ENCODE assay signal across 10 cellular contexts in the genomic region with DNA sequence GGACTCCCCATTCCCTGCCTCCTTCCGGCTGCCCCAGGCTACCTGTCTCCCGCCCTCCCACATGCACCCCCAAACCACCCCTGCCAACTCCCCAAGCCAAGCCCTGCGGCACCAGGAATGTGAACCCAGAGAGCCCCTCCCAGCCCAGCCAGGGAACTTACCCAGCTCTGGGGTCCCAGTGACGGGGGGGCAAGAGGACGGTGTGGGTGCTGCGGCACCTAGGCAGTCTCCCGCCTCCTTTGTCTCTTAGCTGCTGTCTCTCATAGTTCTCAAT. TPM values are rescaled to one million over a fixed set of nuclear protein-coding genes. Genes with fewer than 3 reads are reported as not detected.
DNase-seq lines count a peak whose midpoint lies in the region; ATAC-seq and TF ChIP-seq lines count a peak whose summit lies in the region.
"Had no signal": no experiment of that assay in that cellular context is flagged by ENCODE, and none has a peak within 500 bp of the region (broad histone marks: within the 10 kb centered on the region; RNA-seq: fewer than 3 reads in every experiment).

No MANE protein-coding gene starts in this region.

- DNase-seq in A673 (ENCODE audit: low spot score) (no peak), OCI-LY7 (ENCODE audit: low spot score) (no peak), esophagus muscularis mucosa (ENCODE audit: extremely low spot score) (no peak), DMS79 (lab: John Stamatoyannopoulos, UW) (no peak), OCI-M2 (lab: John Stamatoyannopoulos, UW; ENCODE audit: unreplicated experiment) (no peak), SK-N-DZ (ENCODE audit: low spot score) (no peak)
- DNase-seq: activated T-cell treated with anti-CD3 and anti-CD28 coated beads, Interleukin-2, amount 50 U/mL, for 48 hours; stimulated activated CD4-positive, alpha-beta T cell treated with anti-CD3 and anti-CD28 coated beads, Interleukin-12 subunit alpha, Interleukin-12 subunit beta, amount 100 ng/mL, for 4 hours had no signal

- TF ChIP-seq CTCF in A673 (conservative IDR thresholded peaks at IDR 0.05; ENCODE audit: low read depth, low read length) (no peak), OCI-LY7 (conservative IDR thresholded peaks at IDR 0.05; ENCODE audit: low read length) (no peak), esophagus muscularis mucosa (IDR thresholded peaks at IDR 0.05) (no peak)

- no peaks in the 10 kb centered on the region for H3K9me2 ChIP-seq in OCI-LY7 (ENCODE audit: insufficient read depth, low read length)

- H3K4me1 ChIP-seq in A673 (ENCODE audit: insufficient read depth, low read length, poor library complexity, severe bottlenecking) (peaks cover 22% of the 10 kb centered on the region), OCI-LY7 (ENCODE audit: insufficient read depth, low read length, poor library complexity, severe bottlenecking) (peaks cover 29% of the 10 kb centered on the region), esophagus muscularis mucosa (peaks cover 23 to 37% (median 32%) of the 10 kb centered on the region in 4 donors), neuron (ENCODE audit: insufficient read depth, low read length) (peaks cover 30% of the 10 kb centered on the region)

- WGBS in esophagus muscularis mucosa, result 41% methylated on average over 7 of the region's 7 CpGs

- H2AFZ ChIP-seq in OCI-LY7 (ENCODE audit: low read length) (peak overlapping the region; percentile 37; the same call in 1 of the 2 replicates), neuron (ENCODE audit: low read depth, low read length) (peak overlapping the region; percentile 85)

- H3K4me3 ChIP-seq in A673 (ENCODE audit: low read depth, low read length, poor library complexity, severe bottlenecking) (peak overlapping the region; percentile 47), OCI-LY7 (ENCODE audit: low read depth, low read length, poor library complexity, severe bottlenecking) (no peak overlapping the region), esophagus muscularis mucosa (peak overlapping the region; percentile 44 to 57 (median 48)), neuron (ENCODE audit: low read length) (peak overlapping the region; percentile 11)

- peaks cover 6% of the 10 kb centered on the region for H3K79me2 ChIP-seq in OCI-LY7 (ENCODE audit: insufficient read depth, low read depth, low read length)

- peak overlapping the region; percentile 33 for H3K4me2 ChIP-seq in OCI-LY7 (ENCODE audit: low read length)

- TF ChIP-seq POLR2A in esophagus muscularis mucosa (IDR thresholded peaks at IDR 0.05; ENCODE audit: low read depth), result no peak

- CTCF ChIA-PET in A673 (lab: Charles Lee), result no interaction called here
- CTCF ChIA-PET in OCI-LY7 (lab: Charles Lee; ENCODE audit: unreplicated experiment), result no interaction called here

- H3K36me3 ChIP-seq in A673 (ENCODE audit: insufficient read depth, low read length, poor library complexity, severe bottlenecking) (no peaks in the 10 kb centered on the region), OCI-LY7 (ENCODE audit: insufficient read depth, low read length) (no peaks in the 10 kb centered on the region), esophagus muscularis mucosa (peaks cover 0 to 13% (median 4%) of the 10 kb centered on the region in 4 donors), neuron (ENCODE audit: insufficient read depth, low read length) (peaks cover 3% of the 10 kb centered on the region)

- no peak for ATAC-seq in GM19324 (IDR thresholded peaks at IDR 0.05; ENCODE audit: low FRiP score, unreplicated experiment)

- H3K27ac ChIP-seq in A673 (ENCODE audit: low read depth, low read length, poor library complexity, severe bottlenecking) (peak overlapping the region; percentile 86), OCI-LY7 (ENCODE audit: low read depth, low read length, poor library complexity, severe bottlenecking) (no peak overlapping the region), esophagus muscularis mucosa (replicated peaks in 1 of 4) (peak overlapping the region; percentile 76 to 84 (median 81))

- BruUV-seq in A673 (replicated peaks; lab: Mats Ljungman, UMichigan) (no TSS peak), OCI-LY7 (replicated peaks; lab: Mats Ljungman, UMichigan) (no TSS peak)

- intact Hi-C loops in A673 (cut with micrococcal nuclease; ENCODE audit: unreplicated experiment), result no loop called here
- intact Hi-C loops in OCI-LY7 (cut with micrococcal nuclease; ENCODE audit: unreplicated experiment), result no loop called here
- intact Hi-C loops in esophagus muscularis mucosa (cut with DNase I), result no loop called here

- H4K20me1 ChIP-seq in OCI-LY7 (ENCODE audit: insufficient read depth, low read length), result no peaks in the 10 kb centered on the region

- H3K27me3 ChIP-seq in A673 (replicated peaks; ENCODE audit: insufficient read depth, low read depth, low read length, poor library complexity) (no peaks in the 10 kb centered on the region), esophagus muscularis mucosa (no peaks in the 10 kb centered on the region), neuron (ENCODE audit: insufficient read depth, low read length) (no peaks in the 10 kb centered on the region)

- POLR2A ChIA-PET in A673 (lab: Charles Lee; ENCODE audit: low non-redundant PET), result no interaction called here
- POLR2A ChIA-PET in OCI-LY7 (lab: Charles Lee), result no interaction called here

- no peak for TF ChIP-seq EP300 in esophagus muscularis mucosa (IDR thresholded peaks at IDR 0.05)

- H3K9me3 ChIP-seq in A673 (ENCODE audit: low read depth, low read length, poor library complexity, severe bottlenecking) (no peaks in the 10 kb centered on the region), OCI-LY7 (ENCODE audit: low read length) (no peaks in the 10 kb centered on the region), esophagus muscularis mucosa (no peaks in the 10 kb centered on the region), neuron (ENCODE audit: low read length) (peaks cover 3% of the 10 kb centered on the region)

RNA-seq across cellular contexts. Expression of gene PLEKHA4, which starts 0.6 kb away (rescaled TPM):
- total RNA-seq in A673 (2021) (20.7 and 24.1 TPM in 2 replicates), OCI-LY7 (2022) (8.1 and 8.8 TPM in 2 replicates), esophagus muscularis mucosa (10 to 100 TPM; 11.4 to 27.4 (median 18.9) TPM)
- total RNA-seq in OCI-LY7 (2014; rRNA removed; shearing (Covaris generic)), result 4.7 and 8.4 TPM in 2 replicates
- polyA plus RNA-seq in SK-N-DZ (2014; cell fraction: cytosol; rRNA removed), result 0.99 and 1.4 TPM in 2 replicates
- polyA plus RNA-seq in SK-N-DZ (2014; cell fraction: nucleus; rRNA removed), result 5.3 and 7.8 TPM in 2 replicates

RNA-seq across cellular contexts. Expression of gene PPP1R15A, which starts 4.4 kb away (rescaled TPM):
- total RNA-seq in A673 (2021) (27.6 and 41.2 TPM in 2 replicates), OCI-LY7 (2022) (23.4 and 23.8 TPM in 2 replicates), esophagus muscularis mucosa (10 to 100 TPM; 40.3 to 98.7 (median 64.4) TPM)
- 31.5 and 31.7 TPM in 2 replicates for total RNA-seq in OCI-LY7 (2014; rRNA removed; shearing (Covaris generic))
- 9.7 and 13.0 TPM in 2 replicates for polyA plus RNA-seq in SK-N-DZ (2014; cell fraction: cytosol; rRNA removed)
- 2.7 and 4.7 TPM in 2 replicates for polyA plus RNA-seq in SK-N-DZ (2014; cell fraction: nucleus; rRNA removed)

RNA-seq across cellular contexts. Expression of gene TULP2, which starts 30.7 kb away (rescaled TPM):
- total RNA-seq in A673 (2021) (not detected in 2 replicates), OCI-LY7 (2022) (1.6 and 2.9 TPM in 2 replicates), esophagus muscularis mucosa (1 to 10 TPM in 1 of 4 donors, under 1 TPM in 3; 0.75 to 1.3 (median 0.83) TPM)
- 0.47 TPM in 1 of 2 replicates, not detected in the other for total RNA-seq in OCI-LY7 (2014; rRNA removed; shearing (Covaris generic))
- polyA plus RNA-seq in SK-N-DZ (2014; cell fraction: cytosol; rRNA removed), result 0.40 and 0.65 TPM in 2 replicates
- polyA plus RNA-seq in SK-N-DZ (2014; cell fraction: nucleus; rRNA removed), result 0.16 and 1.4 TPM in 2 replicates

RNA-seq across cellular contexts. Expression of gene HSD17B14, which starts 31.6 kb away (rescaled TPM):
- 2.0 and 3.0 TPM in 2 replicates for total RNA-seq in A673 (2021)
- total RNA-seq in OCI-LY7 (2014; rRNA removed; shearing (Covaris generic)), result 4.5 and 4.9 TPM in 2 replicates
- total RNA-seq in OCI-LY7 (2022), result 1.8 and 3.2 TPM in 2 replicates
- 1 to 10 TPM; 7.1 to 8.9 (median 7.8) TPM for total RNA-seq in esophagus muscularis mucosa
- 2.6 and 4.3 TPM in 2 replicates for polyA plus RNA-seq in SK-N-DZ (2014; cell fraction: cytosol; rRNA removed)
- polyA plus RNA-seq in SK-N-DZ (2014; cell fraction: nucleus; rRNA removed), result 9.7 and 10.0 TPM in 2 replicates

RNA-seq across cellular contexts. Expression of gene NUCB1, which starts 32.3 kb away (rescaled TPM):
- total RNA-seq in A673 (2021) (86.7 and 109 TPM in 2 replicates), OCI-LY7 (2022) (73.6 and 85.3 TPM in 2 replicates), esophagus muscularis mucosa (100 to 1,000 TPM; 179 to 356 (median 284) TPM)
- 72.6 and 88.7 TPM in 2 replicates for total RNA-seq in OCI-LY7 (2014; rRNA removed; shearing (Covaris generic))
- 56.6 and 73.7 TPM in 2 replicates for polyA plus RNA-seq in SK-N-DZ (2014; cell fraction: cytosol; rRNA removed)
- polyA plus RNA-seq in SK-N-DZ (2014; cell fraction: nucleus; rRNA removed), result 36.9 and 39.9 TPM in 2 replicates
